Comparison of ENCODE assay signal across 16 cellular contexts in the genomic region with DNA sequence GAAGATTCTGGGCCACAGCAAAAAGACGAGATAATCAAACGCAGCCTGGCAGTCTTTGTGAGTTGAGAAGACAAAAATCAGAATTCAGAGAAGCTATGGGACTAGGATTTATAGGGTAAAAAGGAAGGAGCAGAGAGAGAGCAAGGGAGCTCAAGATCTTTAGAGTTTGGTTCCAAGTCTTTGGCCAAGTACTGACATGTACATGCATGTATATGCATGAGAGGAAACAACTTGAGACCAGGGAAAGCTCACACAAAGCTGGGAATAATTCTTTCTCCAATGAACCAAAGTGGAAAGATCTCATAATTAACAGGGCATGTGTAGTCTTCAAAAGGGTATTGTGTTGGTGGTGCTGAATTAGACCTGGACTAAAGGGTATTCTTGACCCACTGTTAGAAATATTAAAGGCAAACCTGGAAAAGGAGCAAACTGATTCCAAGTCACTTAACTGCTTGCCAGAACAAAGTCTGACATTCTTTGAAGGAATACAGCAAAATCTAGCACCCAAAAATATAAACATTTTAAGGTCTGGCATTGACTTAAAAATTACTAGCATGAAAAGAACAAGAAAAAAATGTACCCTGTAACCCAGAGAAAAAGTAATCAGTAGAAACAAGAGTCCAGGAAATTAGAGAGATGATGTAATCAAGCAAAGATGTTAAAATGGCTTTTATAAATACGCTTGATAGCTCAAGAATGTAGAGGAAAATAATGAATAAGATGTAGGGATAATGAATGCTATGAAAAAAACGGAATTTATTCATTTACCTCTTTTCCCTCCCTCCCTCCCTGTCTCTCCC.
DNase-seq lines count a peak whose midpoint lies in the region; ATAC-seq and TF ChIP-seq lines count a peak whose summit lies in the region.
"Had no signal": no experiment of that assay in that cellular context is flagged by ENCODE, and none has a peak within 500 bp of the region (broad histone marks: within the 10 kb centered on the region; RNA-seq: fewer than 3 reads in every experiment).

No MANE protein-coding gene starts in this region.

- peaks cover 22% of the 10 kb centered on the region in 2 experiments for H3K9me3 Mint-ChIP-seq in H9
- H3K9me3 Mint-ChIP-seq in osteocyte (ENCODE audit: unreplicated experiment), result peaks cover 8% of the 10 kb centered on the region

- H2BK20ac ChIP-seq in H9 (ENCODE audit: low read depth, low read length, poor library complexity, severe bottlenecking), result no peak overlapping the region

- H3K9me3 ChIP-seq in H9 (ENCODE audit: control insufficient read depth, low read depth, low read length) (peaks cover 8% of the 10 kb centered on the region), ascending aorta (peaks cover 8 to 15% of the 10 kb centered on the region in 2 donors), esophagus muscularis mucosa (peaks cover 0 to 11% (median 2%) of the 10 kb centered on the region in 4 donors)
- H3K9me3 ChIP-seq: neutrophil had no signal

- H3K23ac ChIP-seq in H9 (ENCODE audit: insufficient read length, low read depth, low read length), result no peak overlapping the region

- TF ChIP-seq POLR2A in esophagus muscularis mucosa (IDR thresholded peaks at IDR 0.05; ENCODE audit: low read depth), result no peak

- H2BK5ac ChIP-seq in H9 (ENCODE audit: insufficient read length, low read length), result no peak overlapping the region

- H2AFZ ChIP-seq in H9 (ENCODE audit: low read length), result no peak overlapping the region

- DNase-seq in H9 (no peak), ascending aorta (ENCODE audit: low spot score in 2 of 2) (no peak), esophagus muscularis mucosa (ENCODE audit: extremely low spot score) (no peak), osteocyte (ENCODE audit: extremely low spot score, unreplicated experiment) (no peak), G401 (ENCODE audit: low spot score) (no peak), GM13976 (ENCODE audit: low spot score) (no peak), NCI-H187 (lab: John Stamatoyannopoulos, UW) (no peak), left colon (no peak)
- DNase-seq: cortex of kidney, NCI-H526 treated with DMSO at 0.1 percent for 48 hours had no signal

- no peak overlapping the region for H3K4me3 Mint-ChIP-seq in H9
- peak overlapping the region; percentile 3 for H3K4me3 Mint-ChIP-seq in osteocyte (ENCODE audit: unreplicated experiment)

- no peak overlapping the region for H2AK5ac ChIP-seq in H9 (ENCODE audit: insufficient read length, low read length)

- H3K4me1 ChIP-seq in H9 (ENCODE audit: insufficient read depth, low read length) (peaks cover 2% of the 10 kb centered on the region; the same call in 1 of the 2 replicates), ascending aorta (peaks cover 7 to 28% of the 10 kb centered on the region in 2 donors), esophagus muscularis mucosa (peaks cover 44 to 88% (median 66%) of the 10 kb centered on the region in 4 donors)
- H3K4me1 ChIP-seq: BLaER1 had no signal

- no peak overlapping the region for H3K56ac ChIP-seq in H9 (ENCODE audit: insufficient read length, low read depth, low read length)

- H2BK15ac ChIP-seq in H9 (ENCODE audit: low read depth, low read length), result no peak overlapping the region

- no peak for ATAC-seq in left colon
- ATAC-seq: activated CD4-positive, CD25-positive, alpha-beta regulatory T cell treated with anti-CD3 and anti-CD28 coated beads, Interleukin-2, amount 50 U/mL, for 24 hours; activated naive CD4-positive, alpha-beta T cell treated with anti-CD3 and anti-CD28 coated beads, Interleukin-2, amount 50 U/mL, for 72 hours; Panc1 had no signal

- H4K8ac ChIP-seq in H9 (replicated peaks; ENCODE audit: insufficient read length, low read depth, low read length), result no peak overlapping the region

- H4K20me1 ChIP-seq in H9 (ENCODE audit: control insufficient read depth, insufficient read depth, insufficient read length), result no peaks in the 10 kb centered on the region

- peaks cover 0 to 3% of the 10 kb centered on the region in 2 donors for H3K36me3 ChIP-seq in ascending aorta
- H3K36me3 ChIP-seq in esophagus muscularis mucosa, result no peaks in the 10 kb centered on the region
- H3K36me3 ChIP-seq: neutrophil had no signal

- no peak for TF ChIP-seq EP300 in esophagus muscularis mucosa (IDR thresholded peaks at IDR 0.05)

- 100% methylated on average over 1 of the region's 4 CpGs for WGBS in H9 (ENCODE audit: extremely low coverage, insufficient read length, low lambda C conversion rate)
- WGBS in esophagus muscularis mucosa, result 71% methylated on average over 4 of the region's 4 CpGs

- in situ Hi-C loops in G401 (cut with HindIII; ENCODE audit: low sequenced_read_pairs), result no loop called here
- in situ Hi-C loops in GM13976 (cut with MboI; ENCODE audit: low sequenced_read_pairs, unreplicated experiment), result no loop called here

- no peak overlapping the region for H4K5ac ChIP-seq in H9 (ENCODE audit: insufficient read length, low read depth, low read length)

- no peaks in the 10 kb centered on the region for H3K79me2 ChIP-seq in H9 (ENCODE audit: insufficient read depth, low read length)

- no peak overlapping the region for H3K18ac ChIP-seq in H9 (ENCODE audit: insufficient read length, low read depth, low read length)

- H3K36me3 Mint-ChIP-seq in H9 (ENCODE audit: insufficient read depth in 1 of 3, low read depth in 3 of 3) (peaks cover 26 to 37% (median 27%) of the 10 kb centered on the region in 3 experiments), osteocyte (ENCODE audit: unreplicated experiment) (peaks cover 7% of the 10 kb centered on the region)

- no peak overlapping the region for H2BK12ac ChIP-seq in H9 (ENCODE audit: insufficient read length, low read depth, low read length)

- intact Hi-C loops in ascending aorta (cut with DNase I), result no loop called here
- intact Hi-C loops in esophagus muscularis mucosa (cut with DNase I), result no loop called here
- intact Hi-C loops in left colon (cut with DNase I, micrococcal nuclease), result no loop called here

- no peak overlapping the region for H2BK120ac ChIP-seq in H9 (ENCODE audit: low read depth, low read length, poor library complexity, severe bottlenecking)

- H3T11ph ChIP-seq in H9 (ENCODE audit: low read length), result no peak overlapping the region

- no peaks in the 10 kb centered on the region; the same call in none of the 2 replicates for H3K27me3 Mint-ChIP-seq in H9 (ENCODE audit: low read depth)
- H3K27me3 Mint-ChIP-seq in osteocyte (ENCODE audit: unreplicated experiment), result no peaks in the 10 kb centered on the region

- H3K27ac ChIP-seq in H9 (ENCODE audit: insufficient read length, low read depth, low read length) (no peak overlapping the region), ascending aorta (peak overlapping the region; percentile 54 to 65), esophagus muscularis mucosa (replicated peaks in 1 of 4) (peak overlapping the region; percentile 35 to 52 (median 47))
- H3K27ac ChIP-seq: BLaER1, HL-60, neutrophil had no signal

- peaks cover 2% of the 10 kb centered on the region for H3K79me1 ChIP-seq in H9 (ENCODE audit: insufficient read depth, low read depth, low read length, poor library complexity, severe bottlenecking)

- no peak overlapping the region for H4K91ac ChIP-seq in H9 (ENCODE audit: insufficient read length, low read depth, low read length)

- H3K14ac ChIP-seq in H9 (ENCODE audit: insufficient read depth, low read length), result no peak overlapping the region

- no peak for TF ChIP-seq CTCF in H9 (conservative IDR thresholded peaks at IDR 0.05)
- TF ChIP-seq CTCF in ascending aorta (IDR thresholded peaks at IDR 0.05), result no peak
- TF ChIP-seq CTCF in esophagus muscularis mucosa (IDR thresholded peaks at IDR 0.05), result no peak
- TF ChIP-seq CTCF in osteocyte (IDR thresholded peaks at IDR 0.05), result no peak
- no peak for TF ChIP-seq CTCF in GM13976 (IDR thresholded peaks at IDR 0.05; ENCODE audit: borderline replicate concordance, control extremely low read depth, extremely low read depth, insufficient read depth, missing control alignments)

- no peak overlapping the region for H3K4ac ChIP-seq in H9 (ENCODE audit: low read depth, low read length)

- H3K27ac Mint-ChIP-seq in H9, result peak overlapping the region in 2 of 3 experiments; percentile 18 to 91; a peak in 5 of 7 replicates
- H3K27ac Mint-ChIP-seq in osteocyte (ENCODE audit: unreplicated experiment), result peak overlapping the region; percentile 81
- H3K27ac Mint-ChIP-seq: activated naive CD4-positive, alpha-beta T cell treated with anti-CD3 and anti-CD28 coated beads, Interleukin-2, amount 50 U/mL, for 72 hours had no signal

- H3K4me2 ChIP-seq in H9 (ENCODE audit: insufficient read depth, insufficient read length, low read length), result no peak overlapping the region
- H3K4me2 ChIP-seq: BLaER1 had no signal

- peaks cover 12 to 15% of the 10 kb centered on the region in 2 experiments for H3K4me1 Mint-ChIP-seq in H9
- H3K4me1 Mint-ChIP-seq in osteocyte (ENCODE audit: unreplicated experiment), result peaks cover 72% of the 10 kb centered on the region

- no peaks in the 10 kb centered on the region for H3K27me3 ChIP-seq in H9 (ENCODE audit: insufficient read depth, low read length)
- no peaks in the 10 kb centered on the region for H3K27me3 ChIP-seq in ascending aorta
- no peaks in the 10 kb centered on the region for H3K27me3 ChIP-seq in esophagus muscularis mucosa
- H3K27me3 ChIP-seq: BLaER1, neutrophil had no signal

- H3K9ac ChIP-seq in H9 (ENCODE audit: extremely low read depth, insufficient read length, low read length), result no peak overlapping the region
- H3K9ac ChIP-seq: BLaER1 had no signal

- no peaks in the 10 kb centered on the region for H3K23me2 ChIP-seq in H9 (ENCODE audit: insufficient read length, low read depth, low read length, poor library complexity, severe bottlenecking)

- H3K4me3 ChIP-seq in ascending aorta, result no peak overlapping the region
- H3K4me3 ChIP-seq in esophagus muscularis mucosa, result no peak overlapping the region
- H3K4me3 ChIP-seq: BLaER1 had no signal
